In the genomic region with DNA sequence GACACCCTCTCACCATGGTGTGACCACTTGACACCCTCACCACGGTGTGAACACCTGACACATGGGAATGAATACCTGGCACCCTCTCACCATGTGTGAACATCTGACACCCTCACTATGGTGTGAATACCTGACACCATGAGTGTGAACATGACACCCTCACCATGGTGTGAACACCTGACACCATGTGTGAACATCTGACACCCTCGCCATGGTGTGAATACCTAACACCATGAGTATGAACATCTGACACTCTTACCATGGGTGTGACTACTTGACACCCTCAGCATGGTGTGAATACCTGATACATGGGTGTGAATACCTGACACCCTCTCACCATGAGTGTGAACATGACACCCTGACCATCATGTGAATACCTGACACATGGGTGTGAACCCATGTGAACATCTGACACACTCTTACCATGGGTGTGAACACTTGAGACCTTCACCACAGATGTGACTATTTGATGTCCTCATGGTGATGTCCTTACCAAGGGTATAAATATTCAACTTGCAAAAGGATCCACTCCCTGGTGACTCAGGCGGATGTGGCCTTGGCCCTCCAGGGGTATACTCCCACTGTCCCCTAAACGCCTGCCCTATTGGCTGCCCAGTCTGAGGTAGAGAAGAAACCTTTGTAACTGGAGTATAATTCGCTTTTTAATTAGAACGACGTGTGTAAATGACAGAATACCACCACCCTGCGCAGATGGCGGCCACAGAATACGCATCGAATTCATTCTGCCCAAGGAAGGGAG, we compare ENCODE assay signal across 1 cellular context.
TF ChIP-seq lines count a peak whose summit lies in the region.

No MANE protein-coding gene starts in this region.

TF ChIP-seq in WTC11, 78 proteins besides CTCF, POLR2A, EP300 and RAD21 (continued from another document):
- TF ChIP-seq, protein P1, sequence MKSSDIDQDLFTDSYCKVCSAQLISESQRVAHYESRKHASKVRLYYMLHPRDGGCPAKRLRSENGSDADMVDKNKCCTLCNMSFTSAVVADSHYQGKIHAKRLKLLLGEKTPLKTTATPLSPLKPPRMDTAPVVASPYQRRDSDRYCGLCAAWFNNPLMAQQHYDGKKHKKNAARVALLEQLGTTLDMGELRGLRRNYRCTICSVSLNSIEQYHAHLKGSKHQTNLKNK (CRISPR knock-in tag; IDR thresholded peaks at IDR 0.05): no peak
